Comparison of ENCODE assay signal across 1 cellular context in genomic region chr5:166441-167372, GRCh38.
TF ChIP-seq lines count a peak whose summit lies in the region.

No MANE protein-coding gene starts in this region.

TF ChIP-seq in WTC11, 78 proteins besides CTCF, POLR2A, EP300 and RAD21:
- TF ChIP-seq OVOL2 (CRISPR knock-in tag; IDR thresholded peaks at IDR 0.05; ENCODE audit: borderline replicate concordance) (no peak), MYBL2 (CRISPR knock-in tag; IDR thresholded peaks at IDR 0.05) (no peak), FOXK1 (CRISPR knock-in tag; IDR thresholded peaks at IDR 0.05) (no peak), ZNF671 (CRISPR knock-in tag; IDR thresholded peaks at IDR 0.05) (no peak), ZNF232 (CRISPR knock-in tag; IDR thresholded peaks at IDR 0.05) (no peak), NFATC4 (CRISPR knock-in tag; IDR thresholded peaks at IDR 0.05) (no peak), SP1 (CRISPR knock-in tag; conservative IDR thresholded peaks at IDR 0.05) (no peak), ZBTB43 (CRISPR knock-in tag; IDR thresholded peaks at IDR 0.05) (no peak), TCF7 (CRISPR knock-in tag; IDR thresholded peaks at IDR 0.05; ENCODE audit: low read depth) (no peak), EMX1 (CRISPR knock-in tag; IDR thresholded peaks at IDR 0.05) (no peak), ZNF219 (CRISPR knock-in tag; IDR thresholded peaks at IDR 0.05; ENCODE audit: borderline replicate concordance) (no peak)
